ENCODE assay signal across 28 cellular contexts in the genomic region with DNA sequence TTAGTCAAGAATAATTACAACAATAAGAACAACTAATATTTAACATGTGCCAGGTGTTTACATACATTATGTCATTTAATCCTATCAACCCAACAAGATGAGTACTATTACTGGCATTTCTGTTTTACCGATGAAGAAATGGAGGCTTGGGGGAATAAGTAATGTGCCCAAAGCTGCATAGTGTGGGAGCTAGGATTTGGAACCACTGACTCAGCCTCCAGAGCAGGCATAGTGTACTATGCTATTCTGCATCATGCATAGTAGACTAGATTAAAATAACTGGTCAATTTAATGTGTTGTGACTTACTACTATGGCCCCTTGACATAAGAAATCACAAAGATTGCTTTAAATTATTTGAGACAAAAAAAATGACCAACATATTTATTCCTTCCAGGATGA. TPM values are rescaled to one million over a fixed set of nuclear protein-coding genes. Genes with fewer than 3 reads are reported as not detected.
"Had no signal": no experiment of that assay in that cellular context is flagged by ENCODE, and none has a peak within 500 bp of the region (broad histone marks: within the 10 kb centered on the region; RNA-seq: fewer than 3 reads in every experiment).

No MANE protein-coding gene starts in this region.

- H3K36me3 ChIP-seq: ascending aorta, brain microvascular endothelial cell, right atrium auricular region, tibial nerve, WERI-Rb-1 had no signal

- H3K9me3 ChIP-seq: ascending aorta, right atrium auricular region, tibial nerve had no signal

- H3K4me3 ChIP-seq: ascending aorta, coronary artery, right atrium auricular region, tibial nerve had no signal

- DNase-seq: activated CD4-positive, alpha-beta T cell treated with anti-CD3 and anti-CD28 coated beads for 48 hours; activated CD4-positive, alpha-beta T cell treated with anti-CD3 and anti-CD28 coated beads, Interleukin-2, amount 50 U/mL, for 48 hours; activated CD8-positive, alpha-beta memory T cell treated with anti-CD3 and anti-CD28 coated beads for 24 hours; activated effector memory CD4-positive, alpha-beta T cell treated with anti-CD3 and anti-CD28 coated beads, Interleukin-2, amount 50 U/mL, for 16 hours; activated naive CD4-positive, alpha-beta T cell treated with anti-CD3 and anti-CD28 coated beads for 36 hours; activated naive CD8-positive, alpha-beta T cell treated with anti-CD3 and anti-CD28 coated beads, Interleukin-2, amount 10 ng/mL, durations not matched to agents 7 days and 5 days; brain microvascular endothelial cell; effector memory CD8-positive, alpha-beta T cell; erythroblast; head of caudate nucleus; hippocampal formation; left cardiac atrium; left ventricle myocardium superior; nucleus accumbens; stimulated activated CD4-positive, alpha-beta T cell treated with anti-CD3 and anti-CD28 coated beads, Interleukin-15, amount 100 ng/mL, for 24 hours; stimulated activated CD4-positive, alpha-beta T cell treated with anti-CD3 and anti-CD28 coated beads, Interleukin-2, amount 100 ng/mL, for 24 hours; stimulated activated naive CD4-positive, alpha-beta T cell; T-helper 9 cell; WERI-Rb-1 had no signal

- ATAC-seq: activated CD4-positive, CD25-positive, alpha-beta regulatory T cell treated with anti-CD3 and anti-CD28 coated beads, Interleukin-2, amount 50 U/mL, for 24 hours; effector memory CD8-positive, alpha-beta T cell; left ventricle myocardium superior had no signal

- H3K27me3 ChIP-seq: ascending aorta, brain microvascular endothelial cell, right atrium auricular region, tibial nerve had no signal

- H3K9me3 Mint-ChIP-seq: activated naive CD4-positive, alpha-beta T cell treated with anti-CD3 and anti-CD28 coated beads for 36 hours; activated naive CD8-positive, alpha-beta T cell treated with anti-CD3 and anti-CD28 coated beads, Interleukin-2, amount 10 ng/mL, durations not matched to agents 7 days and 5 days; effector memory CD8-positive, alpha-beta T cell; nephron had no signal

- H3K27ac ChIP-seq: ascending aorta, brain microvascular endothelial cell, coronary artery, right atrium auricular region, tibial nerve, WERI-Rb-1 had no signal

- H3K27me3 Mint-ChIP-seq: activated naive CD8-positive, alpha-beta T cell treated with anti-CD3 and anti-CD28 coated beads, Interleukin-2, amount 10 ng/mL, durations not matched to agents 7 days and 5 days; effector memory CD8-positive, alpha-beta T cell had no signal

- H3K27ac Mint-ChIP-seq: activated naive CD4-positive, alpha-beta T cell treated with anti-CD3 and anti-CD28 coated beads for 36 hours; activated naive CD8-positive, alpha-beta T cell treated with anti-CD3 and anti-CD28 coated beads, Interleukin-2, amount 10 ng/mL, durations not matched to agents 7 days and 5 days; effector memory CD8-positive, alpha-beta T cell; nephron had no signal

- H3K4me1 ChIP-seq: ascending aorta had no signal

- H3K4me3 Mint-ChIP-seq: activated naive CD4-positive, alpha-beta T cell treated with anti-CD3 and anti-CD28 coated beads for 36 hours; activated naive CD8-positive, alpha-beta T cell treated with anti-CD3 and anti-CD28 coated beads, Interleukin-2, amount 10 ng/mL, durations not matched to agents 7 days and 5 days; effector memory CD8-positive, alpha-beta T cell; nephron had no signal

RNA-seq across cellular contexts. Expression of a gene that starts 9.5 kb away (rescaled TPM):
- total RNA-seq: ascending aorta, cardiac septum, fibroblast of lung, left cardiac atrium, left ventricle myocardium superior, mesenteric fat pad, right atrium auricular region had no signal
